1 cellular context compared by ENCODE assay signal in genomic region chr17:5419356-5419958, GRCh38.
TF ChIP-seq lines count a peak whose summit lies in the region.

Gene NUP88 (minus strand): TSS chr17:5419662. CDS start chr17:5419650, 12 bp downstream.

TF ChIP-seq in K562, 482 proteins besides CTCF, POLR2A, EP300 and RAD21 (continued from another document and continues in another):
- TF ChIP-seq, protein P1, sequence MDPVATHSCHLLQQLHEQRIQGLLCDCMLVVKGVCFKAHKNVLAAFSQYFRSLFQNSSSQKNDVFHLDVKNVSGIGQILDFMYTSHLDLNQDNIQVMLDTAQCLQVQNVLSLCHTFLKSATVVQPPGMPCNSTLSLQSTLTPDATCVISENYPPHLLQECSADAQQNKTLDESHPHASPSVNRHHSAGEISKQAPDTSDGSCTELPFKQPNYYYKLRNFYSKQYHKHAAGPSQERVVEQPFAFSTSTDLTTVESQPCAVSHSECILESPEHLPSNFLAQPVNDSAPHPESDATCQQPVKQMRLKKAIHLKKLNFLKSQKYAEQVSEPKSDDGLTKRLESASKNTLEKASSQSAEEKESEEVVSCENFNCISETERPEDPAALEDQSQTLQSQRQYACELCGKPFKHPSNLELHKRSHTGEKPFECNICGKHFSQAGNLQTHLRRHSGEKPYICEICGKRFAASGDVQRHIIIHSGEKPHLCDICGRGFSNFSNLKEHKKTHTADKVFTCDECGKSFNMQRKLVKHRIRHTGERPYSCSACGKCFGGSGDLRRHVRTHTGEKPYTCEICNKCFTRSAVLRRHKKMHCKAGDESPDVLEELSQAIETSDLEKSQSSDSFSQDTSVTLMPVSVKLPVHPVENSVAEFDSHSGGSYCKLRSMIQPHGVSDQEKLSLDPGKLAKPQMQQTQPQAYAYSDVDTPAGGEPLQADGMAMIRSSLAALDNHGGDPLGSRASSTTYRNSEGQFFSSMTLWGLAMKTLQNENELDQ (CRISPR knock-in tag; IDR thresholded peaks at IDR 0.05; ENCODE audit: borderline replicate concordance) = no peak
- TF ChIP-seq HEY1 (CRISPR knock-in tag; IDR thresholded peaks at IDR 0.05; ENCODE audit: borderline replicate concordance) (no peak), FOXP4 (CRISPR knock-in tag; IDR thresholded peaks at IDR 0.05; ENCODE audit: borderline replicate concordance) (no peak), ZNF583 (CRISPR knock-in tag; IDR thresholded peaks at IDR 0.05) (no peak), ZNF282 (CRISPR knock-in tag; IDR thresholded peaks at IDR 0.05) (no peak), SIN3A (IDR thresholded peaks at IDR 0.05; ENCODE audit: borderline replicate concordance in 2 of 2, control insufficient read depth in 1 of 2, low read depth in 2 of 2, low read length in 2 of 2) (peak; percentile 53 to 78; a peak in 2 of 4 replicates), HMGN3 (IDR thresholded peaks at IDR 0.05; ENCODE audit: borderline replicate concordance, extremely low read depth, insufficient read length, low read depth, low read length) (no peak), MBD2 (IDR thresholded peaks at IDR 0.05; ENCODE audit: borderline replicate concordance, low read depth) (peak; percentile 73), NFYB (IDR thresholded peaks at IDR 0.05; ENCODE audit: extremely low read depth, insufficient read length) (peak; percentile 70), GABPB2 (CRISPR knock-in tag; conservative IDR thresholded peaks at IDR 0.05) (no peak), ARID2 (IDR thresholded peaks at IDR 0.05) (no peak), SMAD4 (CRISPR knock-in tag; conservative IDR thresholded peaks at IDR 0.05) (no peak), HOXB6 (CRISPR knock-in tag; IDR thresholded peaks at IDR 0.05; ENCODE audit: borderline replicate concordance) (no peak), SP1 (CRISPR knock-in tag; IDR thresholded peaks at IDR 0.05) (peak; percentile 28; the same call in 1 of the 2 replicates), SP2 (IDR thresholded peaks at IDR 0.05; ENCODE audit: extremely low read depth, low read depth, low read length, poor library complexity, severe bottlenecking) (peak; percentile 27), PRPF4 (IDR thresholded peaks at IDR 0.05; ENCODE audit: insufficient read depth, low read depth, low read length, poor library complexity, severe bottlenecking) (no peak), FOXA1 (IDR thresholded peaks at IDR 0.05; ENCODE audit: borderline replicate concordance) (no peak), ZNF436 (CRISPR knock-in tag; IDR thresholded peaks at IDR 0.05) (no peak), ZNF12 (CRISPR knock-in tag; IDR thresholded peaks at IDR 0.05) (no peak), L3MBTL2 (IDR thresholded peaks at IDR 0.05) (peak; percentile 97), ZNF766 (CRISPR knock-in tag; conservative IDR thresholded peaks at IDR 0.05) (no peak), RBBP5 (IDR thresholded peaks at IDR 0.05; ENCODE audit: borderline replicate concordance, insufficient read depth, low read length, poor library complexity, severe bottlenecking) (peak; percentile 91), ZNF717 (CRISPR knock-in tag; IDR thresholded peaks at IDR 0.05) (no peak), IFI16 (CRISPR knock-in tag; IDR thresholded peaks at IDR 0.05) (no peak), ZNF3 (CRISPR knock-in tag; IDR thresholded peaks at IDR 0.05) (no peak), C11orf30 (IDR thresholded peaks at IDR 0.05; ENCODE audit: low read depth) (peak; percentile 58), E4F1 (CRISPR knock-in tag; IDR thresholded peaks at IDR 0.05; ENCODE audit: borderline replicate concordance) (no peak), SMAD3 (CRISPR knock-in tag; conservative IDR thresholded peaks at IDR 0.05) (no peak), TFAP4 (CRISPR knock-in tag; IDR thresholded peaks at IDR 0.05; ENCODE audit: borderline replicate concordance) (no peak; the same call in 1 of the 2 replicates), MITF (IDR thresholded peaks at IDR 0.05) (no peak), HCFC1 (IDR thresholded peaks at IDR 0.05; ENCODE audit: low read depth, low read length) (no peak), ZBTB8A (IDR thresholded peaks at IDR 0.05; ENCODE audit: partially characterized antibody) (no peak), HMBOX1 (IDR thresholded peaks at IDR 0.05) (no peak), XRCC3 (IDR thresholded peaks at IDR 0.05) (no peak), CXXC5 (CRISPR knock-in tag; IDR thresholded peaks at IDR 0.05) (peak; percentile 46; the same call in 1 of the 2 replicates), NCOA1 (IDR thresholded peaks at IDR 0.05; ENCODE audit: low read depth) (no peak), JUN (IDR thresholded peaks at IDR 0.05; ENCODE audit: borderline replicate concordance, low read depth, low read length) (no peak), JUN (CRISPR knock-in tag; IDR thresholded peaks at IDR 0.05; ENCODE audit: borderline replicate concordance) (no peak), NCOA6 (IDR thresholded peaks at IDR 0.05) (no peak), THAP12 (CRISPR knock-in tag; IDR thresholded peaks at IDR 0.05) (peak; percentile 67; the same call in 1 of the 2 replicates), ZNF311 (CRISPR knock-in tag; IDR thresholded peaks at IDR 0.05) (no peak), CHD4 (IDR thresholded peaks at IDR 0.05; ENCODE audit: insufficient read depth, insufficient replicate concordance, low read depth, low read length, poor library complexity, severe bottlenecking) (no peak), HLTF (IDR thresholded peaks at IDR 0.05) (no peak)
- TF ChIP-seq, protein P2, sequence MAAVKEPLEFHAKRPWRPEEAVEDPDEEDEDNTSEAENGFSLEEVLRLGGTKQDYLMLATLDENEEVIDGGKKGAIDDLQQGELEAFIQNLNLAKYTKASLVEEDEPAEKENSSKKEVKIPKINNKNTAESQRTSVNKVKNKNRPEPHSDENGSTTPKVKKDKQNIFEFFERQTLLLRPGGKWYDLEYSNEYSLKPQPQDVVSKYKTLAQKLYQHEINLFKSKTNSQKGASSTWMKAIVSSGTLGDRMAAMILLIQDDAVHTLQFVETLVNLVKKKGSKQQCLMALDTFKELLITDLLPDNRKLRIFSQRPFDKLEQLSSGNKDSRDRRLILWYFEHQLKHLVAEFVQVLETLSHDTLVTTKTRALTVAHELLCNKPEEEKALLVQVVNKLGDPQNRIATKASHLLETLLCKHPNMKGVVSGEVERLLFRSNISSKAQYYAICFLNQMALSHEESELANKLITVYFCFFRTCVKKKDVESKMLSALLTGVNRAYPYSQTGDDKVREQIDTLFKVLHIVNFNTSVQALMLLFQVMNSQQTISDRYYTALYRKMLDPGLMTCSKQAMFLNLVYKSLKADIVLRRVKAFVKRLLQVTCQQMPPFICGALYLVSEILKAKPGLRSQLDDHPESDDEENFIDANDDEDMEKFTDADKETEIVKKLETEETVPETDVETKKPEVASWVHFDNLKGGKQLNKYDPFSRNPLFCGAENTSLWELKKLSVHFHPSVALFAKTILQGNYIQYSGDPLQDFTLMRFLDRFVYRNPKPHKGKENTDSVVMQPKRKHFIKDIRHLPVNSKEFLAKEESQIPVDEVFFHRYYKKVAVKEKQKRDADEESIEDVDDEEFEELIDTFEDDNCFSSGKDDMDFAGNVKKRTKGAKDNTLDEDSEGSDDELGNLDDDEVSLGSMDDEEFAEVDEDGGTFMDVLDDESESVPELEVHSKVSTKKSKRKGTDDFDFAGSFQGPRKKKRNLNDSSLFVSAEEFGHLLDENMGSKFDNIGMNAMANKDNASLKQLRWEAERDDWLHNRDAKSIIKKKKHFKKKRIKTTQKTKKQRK (IDR thresholded peaks at IDR 0.05; ENCODE audit: borderline replicate concordance, low read depth, low read length) = no peak
- TF ChIP-seq, protein P3, sequence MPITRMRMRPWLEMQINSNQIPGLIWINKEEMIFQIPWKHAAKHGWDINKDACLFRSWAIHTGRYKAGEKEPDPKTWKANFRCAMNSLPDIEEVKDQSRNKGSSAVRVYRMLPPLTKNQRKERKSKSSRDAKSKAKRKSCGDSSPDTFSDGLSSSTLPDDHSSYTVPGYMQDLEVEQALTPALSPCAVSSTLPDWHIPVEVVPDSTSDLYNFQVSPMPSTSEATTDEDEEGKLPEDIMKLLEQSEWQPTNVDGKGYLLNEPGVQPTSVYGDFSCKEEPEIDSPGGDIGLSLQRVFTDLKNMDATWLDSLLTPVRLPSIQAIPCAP (CRISPR knock-in tag; IDR thresholded peaks at IDR 0.05; ENCODE audit: borderline replicate concordance) = no peak
- TF ChIP-seq, protein P4, sequence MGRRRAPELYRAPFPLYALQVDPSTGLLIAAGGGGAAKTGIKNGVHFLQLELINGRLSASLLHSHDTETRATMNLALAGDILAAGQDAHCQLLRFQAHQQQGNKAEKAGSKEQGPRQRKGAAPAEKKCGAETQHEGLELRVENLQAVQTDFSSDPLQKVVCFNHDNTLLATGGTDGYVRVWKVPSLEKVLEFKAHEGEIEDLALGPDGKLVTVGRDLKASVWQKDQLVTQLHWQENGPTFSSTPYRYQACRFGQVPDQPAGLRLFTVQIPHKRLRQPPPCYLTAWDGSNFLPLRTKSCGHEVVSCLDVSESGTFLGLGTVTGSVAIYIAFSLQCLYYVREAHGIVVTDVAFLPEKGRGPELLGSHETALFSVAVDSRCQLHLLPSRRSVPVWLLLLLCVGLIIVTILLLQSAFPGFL (CRISPR knock-in tag; IDR thresholded peaks at IDR 0.05) = no peak
- TF ChIP-seq, protein P5, sequence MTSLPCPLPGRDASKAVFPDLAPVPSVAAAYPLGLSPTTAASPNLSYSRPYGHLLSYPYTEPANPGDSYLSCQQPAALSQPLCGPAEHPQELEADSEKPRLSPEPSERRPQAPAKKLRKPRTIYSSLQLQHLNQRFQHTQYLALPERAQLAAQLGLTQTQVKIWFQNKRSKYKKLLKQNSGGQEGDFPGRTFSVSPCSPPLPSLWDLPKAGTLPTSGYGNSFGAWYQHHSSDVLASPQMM (CRISPR knock-in tag; IDR thresholded peaks at IDR 0.05) = no peak
